Comparison of ENCODE assay signal across 1 cellular context in genomic region chr7:74923644-74924043, GRCh38. TPM values are rescaled to one million over a fixed set of nuclear protein-coding genes. Genes with fewer than 3 reads are reported as not detected.
"Had no signal": no experiment of that assay in that cellular context is flagged by ENCODE, and none has a peak within 500 bp of the region (broad histone marks: within the 10 kb centered on the region; RNA-seq: fewer than 3 reads in every experiment).

No MANE protein-coding gene starts in this region.

RNA-seq across cellular contexts. Expression of gene CASTOR2, which starts 40.9 kb away (rescaled TPM):
- polyA plus RNA-seq: IgD-negative memory B cell had no signal
